Comparison of ENCODE assay signal across 1 cellular context in the genomic region with DNA sequence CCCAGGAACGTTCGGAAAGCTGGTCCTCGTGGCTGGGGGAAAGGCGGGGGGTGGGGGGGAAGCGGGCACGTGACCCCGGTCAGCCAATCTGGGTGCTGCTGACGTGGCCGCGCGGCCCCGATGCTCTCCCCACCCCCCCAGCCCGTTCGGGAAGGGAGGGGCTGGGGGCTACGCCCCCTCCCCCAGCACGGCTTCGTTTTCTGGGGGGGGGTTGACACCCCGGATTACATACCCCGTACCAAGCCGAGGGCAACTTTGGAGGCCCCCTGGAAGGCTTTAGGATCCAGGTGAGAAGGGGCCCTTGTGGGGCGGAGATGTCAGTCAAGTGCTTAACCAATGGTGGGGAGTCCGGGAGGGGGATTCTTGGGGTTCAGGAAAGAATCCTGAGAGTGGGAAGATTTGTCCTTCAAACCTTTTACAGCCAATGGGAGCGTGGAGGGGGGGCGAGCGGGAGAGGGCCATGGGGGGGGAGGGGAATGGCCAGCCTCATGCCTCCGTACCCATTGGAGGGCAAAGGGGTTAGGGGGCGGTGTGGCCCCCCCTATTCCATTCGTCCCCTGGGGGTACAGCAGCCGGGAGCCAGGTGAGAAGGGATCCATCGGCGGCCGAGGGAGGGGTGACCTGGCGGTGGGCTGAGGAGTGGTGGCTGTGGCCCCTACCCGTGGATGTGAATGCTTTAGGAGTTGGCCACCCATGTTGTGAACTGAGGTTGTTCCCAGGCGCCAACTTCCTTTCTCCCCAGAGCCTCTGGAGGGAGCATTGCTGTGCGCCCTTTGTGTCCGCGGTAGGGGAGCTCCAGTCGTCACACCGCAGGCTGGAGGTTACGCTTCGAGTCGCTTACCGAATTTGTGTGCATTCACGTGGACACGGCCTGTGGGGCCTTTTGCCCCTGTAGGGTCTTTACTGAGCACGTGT.
TF ChIP-seq lines count a peak whose summit lies in the region.

No MANE protein-coding gene starts in this region.

TF ChIP-seq in PFSK-1, 5 proteins besides CTCF, POLR2A, EP300 and RAD21:
- no peak for TF ChIP-seq REST (IDR thresholded peaks at IDR 0.05; ENCODE audit: insufficient read depth in 1 of 2, low read depth in 2 of 2, low read length in 2 of 2)
- TF ChIP-seq SIN3A (IDR thresholded peaks at IDR 0.05; ENCODE audit: borderline replicate concordance, insufficient read depth, low read length): peak; percentile 54; the same call in 1 of the 2 replicates
